In genomic region chr6:24477070-24477469, GRCh38 we compare ENCODE assay signal across 17 cellular contexts. TPM values are rescaled to one million over a fixed set of nuclear protein-coding genes. Genes with fewer than 3 reads are reported as not detected.
DNase-seq lines count a peak whose midpoint lies in the region; FAIRE-seq and TF ChIP-seq lines count a peak whose summit lies in the region.
"Had no signal": no experiment of that assay in that cellular context is flagged by ENCODE, and none has a peak within 500 bp of the region (broad histone marks: within the 10 kb centered on the region; RNA-seq: fewer than 3 reads in every experiment).

No MANE protein-coding gene starts in this region.

- no peaks in the 10 kb centered on the region for H3K27me3 ChIP-seq in subcutaneous abdominal adipose tissue (ENCODE audit: control insufficient read depth in 5 of 5, insufficient read depth in 4 of 5, low read length in 5 of 5)

- H3K27ac ChIP-seq in subcutaneous abdominal adipose tissue (ENCODE audit: low read depth, low read length): peak overlapping the region; percentile 73

- H3K9me3 Mint-ChIP-seq in endothelial cell (ENCODE audit: unreplicated experiment): no peaks in the 10 kb centered on the region
- H3K9me3 Mint-ChIP-seq: CD4-positive, alpha-beta memory T cell; HFFc6 had no signal

- H3K4me1 Mint-ChIP-seq in endothelial cell (ENCODE audit: unreplicated experiment): no peaks in the 10 kb centered on the region
- H3K4me1 Mint-ChIP-seq: CD4-positive, alpha-beta memory T cell had no signal

- peak; percentile 91 for FAIRE-seq in D721Med (lab: Jason Lieb, UNC)
- FAIRE-seq: GM12891, H54 had no signal

- no peak overlapping the region for H3K4me3 ChIP-seq in subcutaneous abdominal adipose tissue (ENCODE audit: low read depth in 1 of 5, low read length in 5 of 5)
- H3K4me3 ChIP-seq: HAP-1 had no signal

- DNase-seq in D341Med (ENCODE audit: low spot score) (peak; percentile 52), D721Med (ENCODE audit: insufficient read length, low spot score) (peak; percentile 49), NCI-H82 (lab: John Stamatoyannopoulos, UW) (peak; percentile 83), GM13977 (ENCODE audit: low spot score) (no peak), endothelial cell (ENCODE audit: low spot score) (no peak)
- DNase-seq: C1 segment of cervical spinal cord; Caco-2; CD4-positive, alpha-beta memory T cell; DMS53; DMS79 treated with DMSO at 0.1 percent for 48 hours; GF-D8; GOT3; HFFc6 had no signal

- peak overlapping the region in 1 of 5 donors; percentile 60 for H3K9ac ChIP-seq in subcutaneous abdominal adipose tissue (ENCODE audit: low read length in 5 of 5)

- no peaks in the 10 kb centered on the region for H3K36me3 ChIP-seq in subcutaneous abdominal adipose tissue (ENCODE audit: control insufficient read depth in 5 of 5, insufficient read depth in 5 of 5, low read length in 5 of 5)
- H3K36me3 ChIP-seq: HAP-1 had no signal

- H3K27ac Mint-ChIP-seq in endothelial cell (ENCODE audit: unreplicated experiment): no peak overlapping the region
- H3K27ac Mint-ChIP-seq: CD4-positive, alpha-beta memory T cell; HFFc6 had no signal

- H3K4me3 Mint-ChIP-seq in endothelial cell (ENCODE audit: unreplicated experiment): no peak overlapping the region
- H3K4me3 Mint-ChIP-seq: CD4-positive, alpha-beta memory T cell; HFFc6 had no signal

- in situ Hi-C loops in GM13977 (cut with MboI; ENCODE audit: low pct_unique_long_range_greater_than_20kb, low sequenced_read_pairs, unreplicated experiment): no loop called here

- H3K9me3 ChIP-seq in subcutaneous abdominal adipose tissue (ENCODE audit: control insufficient read depth in 5 of 5, low read length in 5 of 5): no peaks in the 10 kb centered on the region

- peaks cover 0 to 13% (median 8%) of the 10 kb centered on the region in 5 donors for H3K4me1 ChIP-seq in subcutaneous abdominal adipose tissue (ENCODE audit: control insufficient read depth in 5 of 5, insufficient read depth in 5 of 5, low read length in 5 of 5)
- H3K4me1 ChIP-seq: HAP-1 had no signal

- peaks cover 3% of the 10 kb centered on the region for H3K36me3 Mint-ChIP-seq in endothelial cell (ENCODE audit: low read depth, unreplicated experiment)

- no peaks in the 10 kb centered on the region for H3K27me3 Mint-ChIP-seq in endothelial cell (ENCODE audit: unreplicated experiment)
- H3K27me3 Mint-ChIP-seq: CD4-positive, alpha-beta memory T cell had no signal

- TF ChIP-seq CTCF in D721Med (IDR thresholded peaks at IDR 0.05; ENCODE audit: insufficient read depth, missing control alignments) (no peak), GM13977 (IDR thresholded peaks at IDR 0.05; ENCODE audit: extremely low read depth, insufficient read depth, missing control alignments) (no peak), endothelial cell (IDR thresholded peaks at IDR 0.05; ENCODE audit: unreplicated experiment) (no peak)

RNA-seq across cellular contexts. Expression of gene GPLD1, which starts 12.3 kb away (rescaled TPM):
- 1.2 TPM for total RNA-seq in endothelial cell (ENCODE audit: unreplicated experiment)

RNA-seq across cellular contexts. Expression of gene ALDH5A1, which starts 17.7 kb away (rescaled TPM):
- total RNA-seq in endothelial cell (ENCODE audit: unreplicated experiment): 7.2 TPM

Comparison
In these comparisons a context has a peak if more than half of its experiments do, and no peak if none do; other contexts are left out.
1. DNase-seq: peak in D341Med (single experiment), D721Med (single experiment) and NCI-H82 (single experiment); none in GM13977 (single experiment) and endothelial cell (single experiment).